23 cellular contexts compared by ENCODE assay signal in genomic region chr9:81718244-81718643, GRCh38. TPM values are rescaled to one million over a fixed set of nuclear protein-coding genes. Genes with fewer than 3 reads are reported as not detected.
DNase-seq lines count a peak whose midpoint lies in the region; FAIRE-seq and TF ChIP-seq lines count a peak whose summit lies in the region.
"Had no signal": no experiment of that assay in that cellular context is flagged by ENCODE, and none has a peak within 500 bp of the region (broad histone marks: within the 10 kb centered on the region; RNA-seq: fewer than 3 reads in every experiment).

No MANE protein-coding gene starts in this region.

- no peak overlapping the region; the same call in 1 of the 2 replicates for H3K27ac ChIP-seq in HEK293 (ENCODE audit: extremely low read depth, low read depth, low read length)
- H3K27ac ChIP-seq in endodermal cell (ENCODE audit: low read depth, low read length) = no peak overlapping the region
- peak overlapping the region; percentile 2 for H3K27ac ChIP-seq in smooth muscle cell (ENCODE audit: low read depth)
- H3K27ac ChIP-seq: BLaER1, HL-60 had no signal

- no peak overlapping the region for H3K9ac ChIP-seq in endodermal cell (ENCODE audit: extremely low read depth, low read length, poor library complexity, severe bottlenecking)
- no peak overlapping the region for H3K9ac ChIP-seq in smooth muscle cell (ENCODE audit: low read depth)
- H3K9ac ChIP-seq: BLaER1, SK-N-SH had no signal

- DNase-seq in GM12865 (ENCODE audit: low read depth) = peak; percentile 9
- DNase-seq in endodermal cell = no peak
- DNase-seq in smooth muscle cell (lab: John Stamatoyannopoulos, UW; ENCODE audit: unreplicated experiment) = no peak
- DNase-seq in midbrain (lab: John Stamatoyannopoulos, UW) = no peak
- DNase-seq in D721Med (ENCODE audit: insufficient read length, low spot score) = no peak
- DNase-seq in C1 segment of cervical spinal cord (lab: John Stamatoyannopoulos, UW) = no peak
- DNase-seq: CD4-positive, alpha-beta memory T cell; COR-L47; GDM1; HCEC 1CT; NCI-H1048; NCI-H1694; NCI-H2171; NCI-H226; NCI-H510A; SK-N-SH; SW 1271 had no signal

- H3K4me3 Mint-ChIP-seq in endodermal cell = no peak overlapping the region
- H3K4me3 Mint-ChIP-seq: CD4-positive, alpha-beta memory T cell had no signal

- H3K27me3 ChIP-seq in endodermal cell (ENCODE audit: control insufficient read depth, insufficient read depth, low read length, poor library complexity, severe bottlenecking) (no peaks in the 10 kb centered on the region), smooth muscle cell (ENCODE audit: low read depth) (no peaks in the 10 kb centered on the region)
- H3K27me3 ChIP-seq: BLaER1 had no signal

- no peak for FAIRE-seq in D721Med (lab: Jason Lieb, UNC)
- FAIRE-seq: A204.1, GM12891, H1 had no signal

- H3K27me3 Mint-ChIP-seq in endodermal cell (ENCODE audit: insufficient read depth) = no peaks in the 10 kb centered on the region

- no peaks in the 10 kb centered on the region for H3K36me3 ChIP-seq in HEK293 (ENCODE audit: control insufficient read depth in 2 of 2, insufficient read depth in 1 of 2, low read length in 2 of 2)
- no peaks in the 10 kb centered on the region for H3K36me3 ChIP-seq in endodermal cell (ENCODE audit: control insufficient read depth, insufficient read depth, low read length)
- no peaks in the 10 kb centered on the region for H3K36me3 ChIP-seq in smooth muscle cell (ENCODE audit: low read depth)
- H3K36me3 ChIP-seq: BLaER1 had no signal

- no peak overlapping the region for H3K4me2 ChIP-seq in smooth muscle cell
- H3K4me2 ChIP-seq: BLaER1, SK-N-SH had no signal

- H3K4me3 ChIP-seq in GM12865 (ENCODE audit: low read depth, low read length) (no peak overlapping the region), HEK293 (ENCODE audit: low read depth, low read length) (no peak overlapping the region), endodermal cell (ENCODE audit: low read length) (no peak overlapping the region), smooth muscle cell (no peak overlapping the region)
- H3K4me3 ChIP-seq: BLaER1 had no signal

- no peaks in the 10 kb centered on the region for H3F3A ChIP-seq in smooth muscle cell (ENCODE audit: low read depth)

- no peak for TF ChIP-seq CTCF in GM12865 (IDR thresholded peaks at IDR 0.05; ENCODE audit: insufficient read depth, low read depth, low read length, missing control alignments)
- no peak for TF ChIP-seq CTCF in HEK293 (tag by site-specific recombination; IDR thresholded peaks at IDR 0.05)
- TF ChIP-seq CTCF in endodermal cell (conservative IDR thresholded peaks at IDR 0.05) = no peak
- TF ChIP-seq CTCF in smooth muscle cell (IDR thresholded peaks at IDR 0.05; ENCODE audit: borderline replicate concordance, insufficient read depth, poor library complexity, severe bottlenecking) = no peak
- TF ChIP-seq CTCF in D721Med (IDR thresholded peaks at IDR 0.05; ENCODE audit: insufficient read depth, missing control alignments) = no peak

- H3K27ac Mint-ChIP-seq in endodermal cell = peak overlapping the region; percentile 30
- H3K27ac Mint-ChIP-seq: CD4-positive, alpha-beta memory T cell had no signal

- H3K36me3 Mint-ChIP-seq in endodermal cell (ENCODE audit: low read depth) = no peaks in the 10 kb centered on the region
- H3K36me3 Mint-ChIP-seq: CD4-positive, alpha-beta memory T cell had no signal

- H3K79me2 ChIP-seq in smooth muscle cell (ENCODE audit: low read depth) = no peaks in the 10 kb centered on the region

- H2AFZ ChIP-seq in smooth muscle cell (ENCODE audit: low read depth) = no peak overlapping the region

- H3K4me1 Mint-ChIP-seq in endodermal cell = peaks cover 32% of the 10 kb centered on the region
- H3K4me1 Mint-ChIP-seq: CD4-positive, alpha-beta memory T cell had no signal

- H4K20me1 ChIP-seq in smooth muscle cell (ENCODE audit: low read depth) = no peaks in the 10 kb centered on the region
- H4K20me1 ChIP-seq: BLaER1 had no signal

- H3K9me3 Mint-ChIP-seq in endodermal cell = peaks cover 2% of the 10 kb centered on the region

- 75 to 96% methylated on average over 6 of the region's 6 CpGs for WGBS in endodermal cell (ENCODE audit: insufficient coverage in 1 of 2, insufficient read length in 1 of 2), 2 experiments
- 81% methylated on average over 6 of the region's 6 CpGs for WGBS in smooth muscle cell (ENCODE audit: low lambda C conversion rate)

- POLR2A ChIA-PET in HEK293 (lab: Yijun Ruan, JAX) = no interaction called here

- H3K9me3 ChIP-seq in HEK293 (ENCODE audit: control insufficient read depth, insufficient read depth, low read depth, low read length) = no peaks in the 10 kb centered on the region
- no peaks in the 10 kb centered on the region for H3K9me3 ChIP-seq in endodermal cell (ENCODE audit: control insufficient read depth, low read length)
- no peaks in the 10 kb centered on the region for H3K9me3 ChIP-seq in smooth muscle cell (replicated peaks; ENCODE audit: low read depth)
- H3K9me3 ChIP-seq: BLaER1, SK-N-SH had no signal

- CTCF ChIA-PET in HEK293 (lab: Yijun Ruan, JAX) = no interaction called here

- H3K4me1 ChIP-seq in HEK293 (ENCODE audit: control insufficient read depth, insufficient read depth, low read length) (peaks cover 13% of the 10 kb centered on the region), endodermal cell (ENCODE audit: control insufficient read depth, insufficient read depth, low read length) (peaks cover 14% of the 10 kb centered on the region), smooth muscle cell (ENCODE audit: low read depth) (peaks cover 9% of the 10 kb centered on the region)
- H3K4me1 ChIP-seq: BLaER1 had no signal

TF ChIP-seq in HEK293, 187 proteins besides CTCF, POLR2A, EP300 and RAD21:
- TF ChIP-seq ZNF529 (tag by site-specific recombination; IDR thresholded peaks at IDR 0.05; ENCODE audit: insufficient replicate concordance) (no peak), REST (tag by site-specific recombination; IDR thresholded peaks at IDR 0.05) (no peak), ZNF843 (tag by site-specific recombination; IDR thresholded peaks at IDR 0.05) (no peak), ZNF558 (tag by site-specific recombination; IDR thresholded peaks at IDR 0.05) (0 out of 2 replicates have a peak, but pooled peaks have one; percentile 47)
TF ChIP-seq in HEK293: peak in this region for 1.

RNA-seq across cellular contexts. Expression of gene TLE1, which starts 28.9 kb away (rescaled TPM):
- total RNA-seq in endodermal cell (10 to 100 TPM; 49.7 to 73.5 TPM), smooth muscle cell (25.5 and 32.5 TPM in 2 replicates)
- 133 TPM for polyA plus RNA-seq in endodermal cell (2013, experiment 1 of 2)
- 117 TPM for polyA plus RNA-seq in endodermal cell (2013, experiment 2 of 2)
- polyA plus RNA-seq in smooth muscle cell = 35.2 and 41.9 TPM in 2 replicates
